ENCODE assay signal across 26 cellular contexts in the genomic region with DNA sequence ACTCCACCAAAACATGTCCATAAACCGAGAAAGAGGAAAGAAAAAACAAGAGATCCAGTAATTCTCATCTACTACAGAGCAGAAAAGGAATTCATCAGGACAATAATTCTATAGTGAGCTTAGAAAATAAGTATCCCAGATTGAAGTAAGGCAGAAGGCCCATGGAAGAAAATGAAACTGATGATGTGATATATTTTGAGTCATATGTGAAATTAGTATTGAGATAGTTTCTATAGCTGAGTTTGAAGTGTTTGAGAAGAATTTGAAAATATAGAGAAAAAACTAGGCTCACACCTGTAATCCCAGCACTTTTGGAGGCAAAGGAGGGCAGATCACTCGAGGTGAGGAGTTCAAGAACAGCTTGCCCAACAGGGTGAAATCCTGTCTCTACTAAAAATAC. TPM values are rescaled to one million over a fixed set of nuclear protein-coding genes. Genes with fewer than 3 reads are reported as not detected.
DNase-seq lines count a peak whose midpoint lies in the region; ATAC-seq and TF ChIP-seq lines count a peak whose summit lies in the region.
"Had no signal": no experiment of that assay in that cellular context is flagged by ENCODE, and none has a peak within 500 bp of the region (broad histone marks: within the 10 kb centered on the region; RNA-seq: fewer than 3 reads in every experiment).

No MANE protein-coding gene starts in this region.

- TF ChIP-seq CTCF in dorsolateral prefrontal cortex (IDR thresholded peaks at IDR 0.05 in 54 of 56, conservative IDR thresholded peaks at IDR 0.05 in 2 of 56; ENCODE audit: low read depth in 1 of 56, partially characterized antibody in 56 of 56) (no peak), upper lobe of left lung (IDR thresholded peaks at IDR 0.05) (no peak), adrenal gland (IDR thresholded peaks at IDR 0.05) (no peak)

- no peaks in the 10 kb centered on the region for H3K9me3 Mint-ChIP-seq in activated naive CD4-positive, alpha-beta T cell treated with anti-CD3 and anti-CD28 coated beads, Interleukin-2, amount 50 U/mL, for 72 hours
- H3K9me3 Mint-ChIP-seq in activated CD4-positive, alpha-beta memory T cell treated with anti-CD3 and anti-CD28 coated beads, Interleukin-2, amount 10 ng/mL, durations not matched to agents 7 days and 5 days: no peaks in the 10 kb centered on the region
- H3K9me3 Mint-ChIP-seq: CD14-positive monocyte; stimulated activated naive B cell treated with anti-CD40 and anti-IgM and Interleukin-4, amounts not matched to agents 10 μg/mL and 1 μg/mL and 100 μg/mL, for 72 hours; T-helper 1 cell treated with Interleukin-12 subunit alpha and Interleukin-12 subunit beta and Interleukin-4 antibody, amounts not matched to agents 30 μg/mL and 1 μg/mL, for 36 hours had no signal

- WGBS in upper lobe of left lung, 2 donors: 72 to 74% methylated on average over 2 of the region's 2 CpGs
- 0 to 86% (median 53%) methylated on average over 2 of the region's 2 CpGs for WGBS in adrenal gland, 4 donors

- intact Hi-C loops in dorsolateral prefrontal cortex (cut with DNase I) (no loop called here), adrenal gland (cut with DNase I) (no loop called here)

- H3K4me3 Mint-ChIP-seq in activated CD4-positive, alpha-beta memory T cell treated with anti-CD3 and anti-CD28 coated beads, Interleukin-2, amount 10 ng/mL, durations not matched to agents 7 days and 5 days: no peak overlapping the region
- H3K4me3 Mint-ChIP-seq: CD14-positive monocyte; stimulated activated naive B cell treated with anti-CD40 and anti-IgM and Interleukin-4, amounts not matched to agents 10 μg/mL and 1 μg/mL and 100 μg/mL, for 72 hours; T-helper 1 cell treated with Interleukin-12 subunit alpha and Interleukin-12 subunit beta and Interleukin-4 antibody, amounts not matched to agents 30 μg/mL and 1 μg/mL, for 36 hours had no signal

- POLR2A ChIA-PET in activated CD4-positive, alpha-beta memory T cell treated with anti-CD3 and anti-CD28 coated beads, Interleukin-2, amount 10 ng/mL, durations not matched to agents 7 days and 5 days (lab: Charles Lee): interaction anchor here (0.6 to 1.5 kb wide), 5 partner anchors 15 to 264 kb away, joined by 3 to 5 read pairs (median 3); a partner anchor contains a TSS

- H3K4me1 Mint-ChIP-seq in activated CD4-positive, alpha-beta memory T cell treated with anti-CD3 and anti-CD28 coated beads, Interleukin-2, amount 10 ng/mL, durations not matched to agents 7 days and 5 days: peaks cover 29% of the 10 kb centered on the region

- H3K27me3 Mint-ChIP-seq in activated CD4-positive, alpha-beta memory T cell treated with anti-CD3 and anti-CD28 coated beads, Interleukin-2, amount 10 ng/mL, durations not matched to agents 7 days and 5 days: no peaks in the 10 kb centered on the region
- H3K27me3 Mint-ChIP-seq: stimulated activated naive B cell treated with anti-CD40 and anti-IgM and Interleukin-4, amounts not matched to agents 10 μg/mL and 1 μg/mL and 100 μg/mL, for 72 hours had no signal

- peaks cover 5 to 40% of the 10 kb centered on the region in 2 donors for H3K36me3 Mint-ChIP-seq in activated naive CD4-positive, alpha-beta T cell treated with anti-CD3 and anti-CD28 coated beads, Interleukin-2, amount 50 U/mL, for 72 hours
- peaks cover 67% of the 10 kb centered on the region for H3K36me3 Mint-ChIP-seq in activated CD4-positive, alpha-beta memory T cell treated with anti-CD3 and anti-CD28 coated beads, Interleukin-2, amount 10 ng/mL, durations not matched to agents 7 days and 5 days (ENCODE audit: low read depth)

- H3K36me3 ChIP-seq in upper lobe of left lung (peaks cover 20 to 68% (median 45%) of the 10 kb centered on the region in 4 donors), adrenal gland (replicated peaks in 1 of 2) (peaks cover 0 to 63% of the 10 kb centered on the region in 2 donors)
- H3K36me3 ChIP-seq: ovary had no signal

- no peak for DNase-seq in activated naive CD4-positive, alpha-beta T cell treated with anti-CD3 and anti-CD28 coated beads, Interleukin-2, amount 50 U/mL, for 72 hours (ENCODE audit: low spot score in 2 of 2)
- no peak for DNase-seq in activated naive CD4-positive, alpha-beta T cell treated with anti-CD3 and anti-CD28 coated beads, Interleukin-2, amount 50 U/mL, for 16 hours
- DNase-seq in activated CD4-positive, alpha-beta memory T cell treated with anti-CD3 and anti-CD28 coated beads, Interleukin-2, amount 10 ng/mL, durations not matched to agents 7 days and 5 days: no peak
- DNase-seq in dorsolateral prefrontal cortex (no peak), substantia nigra (lab: John Stamatoyannopoulos, UW) (no peak), CD1c-positive myeloid dendritic cell (ENCODE audit: extremely low spot score) (no peak), upper lobe of left lung (no peak), adrenal gland (no peak)
- DNase-seq: activated CD4-positive, alpha-beta T cell treated with anti-CD3 and anti-CD28 coated beads for 48 hours; EL; hypothalamus; Kasumi-1; left lung; NCI-H1694 treated with DMSO at 0.1 percent for 48 hours; NCI-H2171; NCI-H524 treated with DMSO at 0.1 percent for 48 hours; ovary; RPMI8226; stimulated activated CD4-positive, alpha-beta T cell treated with anti-CD3 and anti-CD28 coated beads, Interleukin-4, amount 100 ng/mL, for 1 hour; stimulated activated naive B cell treated with anti-CD40 and anti-IgM and Interleukin-4, amounts not matched to agents 10 μg/mL and 1 μg/mL and 100 μg/mL, for 72 hours; tibial artery had no signal

- H3K27me3 ChIP-seq in dorsolateral prefrontal cortex: no peaks in the 10 kb centered on the region
- no peaks in the 10 kb centered on the region for H3K27me3 ChIP-seq in upper lobe of left lung
- H3K27me3 ChIP-seq in adrenal gland: no peaks in the 10 kb centered on the region
- H3K27me3 ChIP-seq: left lung, ovary, tibial artery had no signal

- peak; percentile 26 to 50 for ATAC-seq in activated naive CD4-positive, alpha-beta T cell treated with anti-CD3 and anti-CD28 coated beads, Interleukin-2, amount 50 U/mL, for 72 hours
- no peak for ATAC-seq in upper lobe of left lung (ENCODE audit: low FRiP score in 2 of 2)
- ATAC-seq: left lung; stimulated activated naive B cell treated with anti-CD40 and anti-IgM and Interleukin-4, amounts not matched to agents 10 μg/mL and 1 μg/mL and 100 μg/mL, for 72 hours had no signal

- TF ChIP-seq EP300 in upper lobe of left lung (IDR thresholded peaks at IDR 0.05): no peak

- H3K4me3 ChIP-seq in dorsolateral prefrontal cortex (peak overlapping the region in 2 of 59 donors; percentile 5 to 19), upper lobe of left lung (no peak overlapping the region), adrenal gland (no peak overlapping the region)
- H3K4me3 ChIP-seq: left lung, ovary, SK-N-MC, tibial artery had no signal

- TF ChIP-seq POLR2A in upper lobe of left lung (IDR thresholded peaks at IDR 0.05): no peak
- TF ChIP-seq POLR2A in adrenal gland (IDR thresholded peaks at IDR 0.05): no peak

- H3K27ac ChIP-seq in dorsolateral prefrontal cortex: peak overlapping the region in 52 of 59 donors; percentile 7 to 84 (median 69)
- H3K27ac ChIP-seq in substantia nigra (ENCODE audit: low read depth, low read length, poor library complexity, severe bottlenecking): peak overlapping the region; percentile 4
- no peak overlapping the region for H3K27ac ChIP-seq in upper lobe of left lung
- H3K27ac ChIP-seq in adrenal gland: no peak overlapping the region
- H3K27ac ChIP-seq: left lung, ovary, tibial artery had no signal

- H3K4me1 ChIP-seq in upper lobe of left lung (peaks cover 2 to 11% (median 6%) of the 10 kb centered on the region in 4 donors), adrenal gland (replicated peaks in 1 of 2) (peaks cover 0 to 8% of the 10 kb centered on the region in 2 donors)

- H3K9me3 ChIP-seq in upper lobe of left lung (no peaks in the 10 kb centered on the region), adrenal gland (replicated peaks in 1 of 3) (no peaks in the 10 kb centered on the region)
- H3K9me3 ChIP-seq: left lung, ovary, tibial artery had no signal

- CTCF ChIA-PET in activated CD4-positive, alpha-beta memory T cell treated with anti-CD3 and anti-CD28 coated beads, Interleukin-2, amount 10 ng/mL, durations not matched to agents 7 days and 5 days (lab: Charles Lee): interaction anchor here (1.5 kb wide), 1 partner anchor 114 kb away, joined by 4 read pairs; no protein-coding TSS in a partner anchor

- peak overlapping the region; percentile 23 to 32 for H3K27ac Mint-ChIP-seq in activated naive CD4-positive, alpha-beta T cell treated with anti-CD3 and anti-CD28 coated beads, Interleukin-2, amount 50 U/mL, for 72 hours
- H3K27ac Mint-ChIP-seq in activated CD4-positive, alpha-beta memory T cell treated with anti-CD3 and anti-CD28 coated beads, Interleukin-2, amount 10 ng/mL, durations not matched to agents 7 days and 5 days: peak overlapping the region; percentile 1
- H3K27ac Mint-ChIP-seq: stimulated activated naive B cell treated with anti-CD40 and anti-IgM and Interleukin-4, amounts not matched to agents 10 μg/mL and 1 μg/mL and 100 μg/mL, for 72 hours; T-helper 1 cell treated with Interleukin-12 subunit alpha and Interleukin-12 subunit beta and Interleukin-4 antibody, amounts not matched to agents 30 μg/mL and 1 μg/mL, for 36 hours had no signal

RNA-seq across cellular contexts. Expression of a gene that starts 19.7 kb away (rescaled TPM):
- total RNA-seq in activated naive CD4-positive, alpha-beta T cell treated with anti-CD3 and anti-CD28 coated beads, Interleukin-2, amount 50 U/mL, for 72 hours: 100 to 1,000 TPM; 128 to 145 TPM
- total RNA-seq in activated CD4-positive, alpha-beta memory T cell treated with anti-CD3 and anti-CD28 coated beads, Interleukin-2, amount 10 ng/mL, durations not matched to agents 7 days and 5 days: 100 to 1,000 TPM; 133 to 139 TPM
- total RNA-seq in dorsolateral prefrontal cortex (100 to 1,000 TPM; 151 to 348 (median 226) TPM), upper lobe of left lung (100 to 1,000 TPM in 2 of 6 donors, 10 to 100 TPM in 4; 38.2 to 625 (median 91.4) TPM), adrenal gland (100 to 1,000 TPM in 1 of 8 donors, 10 to 100 TPM in 7; 16.1 to 142 (median 65.5) TPM)
- 100 to 1,000 TPM in 2 of 3 donors, 10 to 100 TPM in 1; 95.4 to 248 (median 112) TPM for polyA plus RNA-seq in adrenal gland

RNA-seq across cellular contexts. Expression of a gene that starts 28.2 kb away (rescaled TPM):
- not detected for total RNA-seq in activated naive CD4-positive, alpha-beta T cell treated with anti-CD3 and anti-CD28 coated beads, Interleukin-2, amount 50 U/mL, for 72 hours
- total RNA-seq in activated CD4-positive, alpha-beta memory T cell treated with anti-CD3 and anti-CD28 coated beads, Interleukin-2, amount 10 ng/mL, durations not matched to agents 7 days and 5 days: not detected
- under 1 TPM in 2 of 120 experiments, not detected in 118; 0.33 to 0.63 TPM for total RNA-seq in dorsolateral prefrontal cortex
- total RNA-seq in upper lobe of left lung: not detected
- total RNA-seq in adrenal gland: not detected
- not detected for polyA plus RNA-seq in adrenal gland
- total RNA-seq: fibroblast of lung, left lung, mesenteric fat pad, ovary had no signal
- polyA plus RNA-seq: CD14-positive monocyte, fibroblast of lung, ovary had no signal

RNA-seq across cellular contexts. Expression of a gene that starts 31.4 kb away (rescaled TPM):
- total RNA-seq in activated naive CD4-positive, alpha-beta T cell treated with anti-CD3 and anti-CD28 coated beads, Interleukin-2, amount 50 U/mL, for 72 hours: 10 to 100 TPM in 1 of 2 donors, 1 to 10 TPM in 1; 9.2 to 25.6 TPM
- total RNA-seq in activated CD4-positive, alpha-beta memory T cell treated with anti-CD3 and anti-CD28 coated beads, Interleukin-2, amount 10 ng/mL, durations not matched to agents 7 days and 5 days: 10 to 100 TPM; 29.8 to 31.1 TPM
- total RNA-seq in dorsolateral prefrontal cortex: 100 to 1,000 TPM in 86 of 120 experiments, 10 to 100 TPM in 34; 68.8 to 245 (median 115) TPM
- 10 to 100 TPM; 27.9 to 52.9 (median 43.7) TPM for total RNA-seq in upper lobe of left lung
- total RNA-seq in adrenal gland: 10 to 100 TPM; 24.8 to 46.4 (median 41.5) TPM
- 10 to 100 TPM; 14.9 to 37.0 (median 18.7) TPM for polyA plus RNA-seq in adrenal gland

Comparison
In these comparisons a context has a peak if more than half of its experiments do, and no peak if none do; other contexts are left out.
1. ATAC-seq: peak in activated naive CD4-positive, alpha-beta T cell treated with anti-CD3 and anti-CD28 coated beads, Interleukin-2, amount 50 U/mL, for 72 hours (2 of 2); none in upper lobe of left lung (0 of 2).
2. H3K27ac ChIP-seq: peak in dorsolateral prefrontal cortex (52 of 59) and substantia nigra (single experiment); none in upper lobe of left lung (0 of 4) and adrenal gland (0 of 5).